Comparison of ENCODE assay signal across 14 cellular contexts in the genomic region with DNA sequence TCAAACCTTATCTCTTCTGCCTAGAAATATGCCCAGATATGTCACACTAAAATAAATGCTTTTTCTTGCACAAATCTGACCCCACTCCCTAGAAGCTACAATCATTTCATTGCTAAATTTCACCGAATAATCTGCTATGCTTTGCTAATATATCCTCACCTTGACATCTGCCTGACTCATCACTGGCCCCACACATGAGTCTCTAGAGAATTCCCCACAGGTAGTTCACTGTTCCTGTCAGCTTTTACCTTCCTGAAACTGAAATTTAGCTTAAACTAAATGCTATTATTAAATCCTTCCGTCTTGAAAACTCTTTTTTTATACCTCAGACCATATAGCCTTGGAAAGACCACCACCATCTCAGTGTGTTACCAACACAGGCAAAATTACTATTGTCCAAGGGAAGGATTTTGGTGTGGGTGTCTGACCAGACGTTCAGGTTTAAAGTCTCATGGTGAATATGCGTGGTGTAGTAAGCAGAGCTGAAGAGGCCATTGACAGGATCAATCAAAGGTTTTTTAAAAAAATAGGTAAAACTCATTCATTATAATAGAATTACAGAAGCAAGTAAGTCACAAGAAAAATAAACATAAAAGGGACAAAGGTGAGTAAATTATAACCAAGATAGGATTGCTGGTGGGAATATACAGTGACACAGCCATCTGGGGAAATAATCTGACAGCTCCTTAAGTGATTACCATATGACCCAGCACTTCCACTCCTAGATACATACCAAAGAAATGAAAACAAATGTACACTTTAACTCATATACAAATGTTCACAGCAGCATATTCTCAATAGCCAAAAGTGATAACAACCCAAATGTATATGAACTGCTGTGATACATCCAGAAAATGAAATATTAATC.
DNase-seq lines count a peak whose midpoint lies in the region; ATAC-seq and TF ChIP-seq lines count a peak whose summit lies in the region.
"Had no signal": no experiment of that assay in that cellular context is flagged by ENCODE, and none has a peak within 500 bp of the region (broad histone marks: within the 10 kb centered on the region; RNA-seq: fewer than 3 reads in every experiment).

No MANE protein-coding gene starts in this region.

- 26 to 31% methylated on average over 4 of the region's 4 CpGs for WGBS in body of pancreas, 2 donors

- DNase-seq in GM10266 (ENCODE audit: extremely low spot score) (peak; percentile 16), body of pancreas (peak in 2 of 4 donors; percentile 28 to 39), ecto neural progenitor cell (ENCODE audit: low spot score) (no peak)
- no peak for DNase-seq in activated CD4-positive, alpha-beta T cell treated with anti-CD3 and anti-CD28 coated beads, Interleukin-2, amount 50 U/mL, for 4 hours
- no peak for DNase-seq in activated CD8-positive, alpha-beta T cell treated with anti-CD3 and anti-CD28 coated beads, Interleukin-2, amount 10 ng/mL, durations not matched to agents 7 days and 5 days
- DNase-seq: DMS79, heart right ventricle, nephron progenitor cell, right lobe of liver had no signal

- H3K9me3 ChIP-seq in body of pancreas, result no peaks in the 10 kb centered on the region
- H3K9me3 ChIP-seq: heart right ventricle, right lobe of liver had no signal

- H3K27ac Mint-ChIP-seq in activated CD8-positive, alpha-beta T cell treated with anti-CD3 and anti-CD28 coated beads, Interleukin-2, amount 10 ng/mL, durations not matched to agents 7 days and 5 days, result no peak overlapping the region
- H3K27ac Mint-ChIP-seq: nephron progenitor cell had no signal

- H3K9me3 Mint-ChIP-seq in activated CD8-positive, alpha-beta T cell treated with anti-CD3 and anti-CD28 coated beads, Interleukin-2, amount 10 ng/mL, durations not matched to agents 7 days and 5 days (ENCODE audit: insufficient read depth), result no peaks in the 10 kb centered on the region
- H3K9me3 Mint-ChIP-seq: nephron progenitor cell had no signal

- no peak overlapping the region for H3K4me3 ChIP-seq in body of pancreas
- H3K4me3 ChIP-seq: cardiac muscle cell, heart right ventricle, right lobe of liver had no signal

- no peaks in the 10 kb centered on the region for H3K36me3 Mint-ChIP-seq in activated CD8-positive, alpha-beta T cell treated with anti-CD3 and anti-CD28 coated beads, Interleukin-2, amount 10 ng/mL, durations not matched to agents 7 days and 5 days (ENCODE audit: low read depth)

- intact Hi-C loops in body of pancreas (cut with DNase I), result no loop called here

- ATAC-seq in GM19035 (IDR thresholded peaks at IDR 0.05; ENCODE audit: unreplicated experiment), result peak; percentile 57
- peak; percentile 68 for ATAC-seq in HG02885 (IDR thresholded peaks at IDR 0.05; ENCODE audit: poor library complexity, unreplicated experiment)
- peak; percentile 92 for ATAC-seq in body of pancreas
- no peak for ATAC-seq in HG03097 (IDR thresholded peaks at IDR 0.05; ENCODE audit: low FRiP score, unreplicated experiment)
- no peak for ATAC-seq in activated CD8-positive, alpha-beta T cell treated with anti-CD3 and anti-CD28 coated beads, Interleukin-2, amount 10 ng/mL, durations not matched to agents 7 days and 5 days
- ATAC-seq: heart right ventricle, Panc1 had no signal

- H3K36me3 ChIP-seq in body of pancreas (replicated peaks in 1 of 2; ENCODE audit: insufficient read depth in 1 of 2, low read depth in 2 of 2), result no peaks in the 10 kb centered on the region
- H3K36me3 ChIP-seq: cardiac muscle cell, heart right ventricle, right lobe of liver had no signal

- H3K4me1 Mint-ChIP-seq in activated CD8-positive, alpha-beta T cell treated with anti-CD3 and anti-CD28 coated beads, Interleukin-2, amount 10 ng/mL, durations not matched to agents 7 days and 5 days (ENCODE audit: low read depth), result no peaks in the 10 kb centered on the region
- H3K4me1 Mint-ChIP-seq: nephron progenitor cell had no signal

- TF ChIP-seq POLR2A in body of pancreas (IDR thresholded peaks at IDR 0.05), result no peak

- no peak overlapping the region for H3K4me3 Mint-ChIP-seq in activated CD8-positive, alpha-beta T cell treated with anti-CD3 and anti-CD28 coated beads, Interleukin-2, amount 10 ng/mL, durations not matched to agents 7 days and 5 days
- H3K4me3 Mint-ChIP-seq: nephron progenitor cell had no signal

- peak overlapping the region; percentile 16 to 67 (median 58) for H3K27ac ChIP-seq in body of pancreas
- H3K27ac ChIP-seq: heart right ventricle, right lobe of liver had no signal

- CTCF ChIA-PET in activated CD8-positive, alpha-beta T cell treated with anti-CD3 and anti-CD28 coated beads, Interleukin-2, amount 10 ng/mL, durations not matched to agents 7 days and 5 days (lab: Charles Lee), result interaction anchor here (1.2 kb wide), 1 partner anchor 22 kb away, joined by 3 read pairs; no protein-coding TSS in a partner anchor

- TF ChIP-seq CTCF in GM10266 (IDR thresholded peaks at IDR 0.05; ENCODE audit: control insufficient read depth, insufficient read depth, low read depth, missing control alignments) (no peak), body of pancreas (IDR thresholded peaks at IDR 0.05) (no peak)

- H3K27me3 Mint-ChIP-seq in activated CD8-positive, alpha-beta T cell treated with anti-CD3 and anti-CD28 coated beads, Interleukin-2, amount 10 ng/mL, durations not matched to agents 7 days and 5 days (ENCODE audit: low read depth), result no peaks in the 10 kb centered on the region

- POLR2A ChIA-PET in activated CD8-positive, alpha-beta T cell treated with anti-CD3 and anti-CD28 coated beads, Interleukin-2, amount 10 ng/mL, durations not matched to agents 7 days and 5 days (lab: Charles Lee), result no interaction called here

- peaks cover 41% of the 10 kb centered on the region for H3K4me1 ChIP-seq in body of pancreas
- H3K4me1 ChIP-seq: right lobe of liver had no signal

- H3K27me3 ChIP-seq in body of pancreas, result no peaks in the 10 kb centered on the region
- H3K27me3 ChIP-seq: cardiac muscle cell, heart right ventricle, right lobe of liver had no signal

Comparison
In these comparisons a context has a peak if more than half of its experiments do, and no peak if none do; other contexts are left out.
1. ATAC-seq: peak in GM19035 (single experiment), HG02885 (single experiment) and body of pancreas (single experiment); none in HG03097 (single experiment) and activated CD8-positive, alpha-beta T cell treated with anti-CD3 and anti-CD28 coated beads, Interleukin-2, amount 10 ng/mL, durations not matched to agents 7 days and 5 days (single experiment).